ENCODE assay signal across 18 cellular contexts in genomic region chr4:147525494-147526271, GRCh38. TPM values are rescaled to one million over a fixed set of nuclear protein-coding genes. Genes with fewer than 3 reads are reported as not detected.
"Had no signal": no experiment of that assay in that cellular context is flagged by ENCODE, and none has a peak within 500 bp of the region (broad histone marks: within the 10 kb centered on the region; RNA-seq: fewer than 3 reads in every experiment).

No MANE protein-coding gene starts in this region.

- H3K4me1 ChIP-seq: left lung, parathyroid adenoma had no signal

- H3K27ac ChIP-seq: left lung, neutrophil, parathyroid adenoma, thoracic aorta had no signal

- H3K4me3 ChIP-seq: left lung, thoracic aorta had no signal

- H3K79me2 ChIP-seq: parathyroid adenoma had no signal

- H3K36me3 ChIP-seq: left lung, neutrophil, thoracic aorta had no signal

- H3K9me3 ChIP-seq: left lung, neutrophil, thoracic aorta had no signal

- DNase-seq: activated CD4-positive, alpha-beta memory T cell treated with anti-CD3 and anti-CD28 coated beads for 36 hours; activated CD4-positive, alpha-beta T cell treated with anti-CD3 and anti-CD28 coated beads for 36 hours; activated CD8-positive, alpha-beta memory T cell treated with anti-CD3 and anti-CD28 coated beads, Interleukin-2, amount 10 ng/mL, durations not matched to agents 7 days and 5 days; activated naive CD4-positive, alpha-beta T cell; activated naive CD8-positive, alpha-beta T cell treated with anti-CD3 and anti-CD28 coated beads for 36 hours; amniotic stem cell; caudate nucleus; erythroblast; foreskin melanocyte; glutamatergic neuron; left lung; naive thymus-derived CD8-positive, alpha-beta T cell; stimulated activated naive B cell treated with anti-CD40 and anti-IgM and Interleukin-4, amounts not matched to agents 10 μg/mL and 1 μg/mL and 100 μg/mL, for 72 hours; SW 1271; T-helper 2 cell had no signal

- H3K27me3 ChIP-seq: left lung had no signal

- H3K9ac ChIP-seq: parathyroid adenoma had no signal

- ATAC-seq: activated CD4-positive, alpha-beta T cell treated with anti-CD3 and anti-CD28 coated beads for 36 hours; activated CD8-positive, alpha-beta memory T cell treated with anti-CD3 and anti-CD28 coated beads, Interleukin-2, amount 10 ng/mL, durations not matched to agents 7 days and 5 days; left lung; naive thymus-derived CD8-positive, alpha-beta T cell; stimulated activated naive B cell treated with anti-CD40 and anti-IgM and Interleukin-4, amounts not matched to agents 10 μg/mL and 1 μg/mL and 100 μg/mL, for 72 hours had no signal

RNA-seq across cellular contexts. Expression of gene EDNRA, which starts 44.8 kb away (rescaled TPM):
- total RNA-seq: activated CD4-positive, alpha-beta memory T cell treated with anti-CD3 and anti-CD28 coated beads for 36 hours; activated CD4-positive, alpha-beta T cell treated with anti-CD3 and anti-CD28 coated beads for 36 hours; activated CD8-positive, alpha-beta memory T cell treated with anti-CD3 and anti-CD28 coated beads, Interleukin-2, amount 10 ng/mL, durations not matched to agents 7 days and 5 days; activated naive CD8-positive, alpha-beta T cell treated with anti-CD3 and anti-CD28 coated beads for 36 hours; naive thymus-derived CD8-positive, alpha-beta T cell had no signal
- polyA plus RNA-seq: naive thymus-derived CD8-positive, alpha-beta T cell had no signal
